Comparison of ENCODE assay signal across 1 cellular context in the genomic region with DNA sequence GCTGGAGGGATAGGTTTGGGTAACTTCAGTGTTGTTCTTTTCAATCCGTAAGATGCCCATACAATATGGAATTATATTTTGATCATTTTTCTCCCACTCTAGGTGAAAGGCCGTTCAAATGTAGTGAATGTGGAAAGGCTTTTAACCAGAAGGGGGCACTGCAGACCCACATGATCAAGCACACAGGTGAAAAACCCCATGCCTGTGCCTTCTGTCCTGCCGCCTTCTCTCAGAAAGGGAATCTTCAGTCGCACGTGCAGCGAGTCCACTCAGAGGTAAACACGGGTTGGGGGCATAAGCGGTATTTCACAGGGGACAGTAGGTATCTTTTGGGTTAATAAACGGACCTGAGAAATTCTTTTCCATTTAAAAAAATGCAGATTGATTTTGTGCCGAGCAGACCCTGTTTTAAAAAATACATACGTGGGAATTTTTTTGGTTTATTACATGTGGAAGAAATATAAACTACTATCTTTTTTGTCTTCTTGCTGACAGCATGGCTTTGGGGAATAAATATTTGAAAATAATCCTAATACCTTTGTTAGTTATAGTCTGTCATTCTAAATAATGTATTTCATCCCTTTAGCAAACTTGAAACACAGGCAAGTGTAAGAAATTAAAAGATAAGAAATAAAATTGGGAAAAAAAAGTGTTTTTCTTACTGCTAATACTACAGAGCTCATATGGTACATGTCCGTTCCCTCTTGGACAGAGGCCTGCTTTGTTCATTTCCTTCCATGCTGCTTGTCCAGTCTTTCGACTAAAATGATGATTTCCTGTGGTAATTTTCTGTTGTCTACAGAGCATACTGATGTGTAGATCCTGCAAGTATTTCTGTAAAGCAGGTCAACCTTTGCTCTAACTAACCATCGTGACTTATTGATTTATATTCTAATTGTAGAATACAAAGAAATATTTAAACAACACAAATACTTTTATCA.
TF ChIP-seq lines count a peak whose summit lies in the region.

No MANE protein-coding gene starts in this region.

TF ChIP-seq in GM23338, 12 proteins besides CTCF, POLR2A, EP300 and RAD21 (continued from another document):
- TF ChIP-seq ZNF462 (CRISPR knock-in tag; IDR thresholded peaks at IDR 0.05) (no peak), ZNF114 (CRISPR knock-in tag; IDR thresholded peaks at IDR 0.05) (no peak)
TF ChIP-seq in GM23338: peak in this region for 0.
